Comparison of ENCODE assay signal across 8 cellular contexts in genomic region chr15:90686435-90687218, GRCh38. TPM values are rescaled to one million over a fixed set of nuclear protein-coding genes. Genes with fewer than 3 reads are reported as not detected.
DNase-seq lines count a peak whose midpoint lies in the region; ATAC-seq and TF ChIP-seq lines count a peak whose summit lies in the region.

No MANE protein-coding gene starts in this region.

- no peaks in the 10 kb centered on the region for H3K9me3 ChIP-seq in CD4-positive, alpha-beta T cell (ENCODE audit: control insufficient read depth, low read length)
- no peaks in the 10 kb centered on the region for H3K9me3 ChIP-seq in endodermal cell (ENCODE audit: control insufficient read depth, low read length)
- H3K9me3 ChIP-seq in SK-N-SH, result no peaks in the 10 kb centered on the region
- H3K9me3 ChIP-seq in psoas muscle, result peaks cover 4% of the 10 kb centered on the region

- CTCF ChIA-PET in CD4-positive, alpha-beta T cell (lab: Charles Lee), result no interaction called here
- CTCF ChIA-PET in SK-N-SH (lab: Yijun Ruan, JAX), result interaction anchor here (2.8 kb wide), 1 partner anchor 39 kb away, joined by 10 read pairs; no protein-coding TSS in a partner anchor

- WGBS in endodermal cell (ENCODE audit: insufficient coverage in 1 of 2, insufficient read length in 1 of 2), 2 experiments, result 89 to 90% methylated on average over 3 of the region's 3 CpGs
- WGBS in SK-N-SH (ENCODE audit: low lambda C conversion rate), result 89% methylated on average over 3 of the region's 3 CpGs
- 65 to 72% (median 71%) methylated on average over 3 of the region's 3 CpGs for WGBS in psoas muscle, 3 donors

- no peaks in the 10 kb centered on the region for H3K9me3 Mint-ChIP-seq in CD4-positive, alpha-beta T cell
- H3K9me3 Mint-ChIP-seq in T-helper 2 cell treated with Interferon-gamma antibody and Interleukin-4, amounts not matched to agents 5 μg/mL and 100 μg/mL, for 36 hours, result no peaks in the 10 kb centered on the region
- H3K9me3 Mint-ChIP-seq in endodermal cell, result peaks cover 4% of the 10 kb centered on the region

- H3K79me2 ChIP-seq in SK-N-SH (ENCODE audit: insufficient read depth), result no peaks in the 10 kb centered on the region

- ATAC-seq in CD4-positive, alpha-beta T cell (ENCODE audit: poor library complexity), result peak; percentile 95
- ATAC-seq in HG03103 (IDR thresholded peaks at IDR 0.05; ENCODE audit: low read depth, unreplicated experiment) (peak; percentile 65), left ventricle myocardium superior (no peak), psoas muscle (no peak)

- TF ChIP-seq RAD21 in SK-N-SH (IDR thresholded peaks at IDR 0.05; ENCODE audit: low read length), result no peak

- no peak overlapping the region for H2AFZ ChIP-seq in SK-N-SH (ENCODE audit: low read depth)

- H3K36me3 ChIP-seq in endodermal cell (ENCODE audit: control insufficient read depth, insufficient read depth, low read length) (no peaks in the 10 kb centered on the region), SK-N-SH (replicated peaks in 1 of 2; ENCODE audit: control insufficient read depth in 1 of 2, insufficient read depth in 2 of 2, low read length in 1 of 2) (no peaks in the 10 kb centered on the region), psoas muscle (ENCODE audit: insufficient read depth in 1 of 2, low read depth in 1 of 2) (no peaks in the 10 kb centered on the region)

- POLR2A ChIA-PET in CD4-positive, alpha-beta T cell (lab: Charles Lee), result interaction anchor here (1.2 to 1.7 kb wide), 3 partner anchors 9 to 37 kb away, joined by 4 to 6 read pairs (median 6); partner anchors contain the start of gene BLM
- POLR2A ChIA-PET in SK-N-SH (lab: Yijun Ruan, JAX), result no interaction called here

- no peak overlapping the region for H3K9ac ChIP-seq in endodermal cell (ENCODE audit: extremely low read depth, low read length, poor library complexity, severe bottlenecking)
- H3K9ac ChIP-seq in SK-N-SH, result no peak overlapping the region

- H3K4me3 Mint-ChIP-seq in CD4-positive, alpha-beta T cell, result peak overlapping the region; percentile 11
- H3K4me3 Mint-ChIP-seq in T-helper 2 cell treated with Interferon-gamma antibody and Interleukin-4, amounts not matched to agents 5 μg/mL and 100 μg/mL, for 36 hours, result peak overlapping the region; percentile 43
- H3K4me3 Mint-ChIP-seq in endodermal cell, result no peak overlapping the region

- H3K4me1 ChIP-seq in endodermal cell (ENCODE audit: control insufficient read depth, insufficient read depth, low read length) (no peaks in the 10 kb centered on the region), SK-N-SH (ENCODE audit: control insufficient read depth in 1 of 2, insufficient read depth in 2 of 2, low read depth in 1 of 2, low read length in 1 of 2) (0 out of 4 replicates have a peak, but pooled peaks cover 0 to under 1% of the 10 kb centered on the region in 2 experiments), psoas muscle (no peaks in the 10 kb centered on the region)

- TF ChIP-seq EP300 in SK-N-SH (IDR thresholded peaks at IDR 0.05; ENCODE audit: borderline replicate concordance in 1 of 2, low read depth in 1 of 2, low read length in 1 of 2), result no peak

- no peaks in the 10 kb centered on the region for H3K27me3 Mint-ChIP-seq in CD4-positive, alpha-beta T cell
- H3K27me3 Mint-ChIP-seq in T-helper 2 cell treated with Interferon-gamma antibody and Interleukin-4, amounts not matched to agents 5 μg/mL and 100 μg/mL, for 36 hours (ENCODE audit: low read depth), result no peaks in the 10 kb centered on the region
- H3K27me3 Mint-ChIP-seq in endodermal cell (ENCODE audit: insufficient read depth), result peaks cover 6% of the 10 kb centered on the region

- peak in 3 of 10 experiments; percentile 4 to 11 (median 11) for DNase-seq in CD4-positive, alpha-beta T cell
- DNase-seq in GM19238 (ENCODE audit: insufficient read length, low spot score) (peak; percentile 34), left ventricle myocardium superior (no peak), endodermal cell (no peak), SK-N-SH (no peak), psoas muscle (no peak)
- DNase-seq in T-helper 2 cell treated with Interferon-gamma antibody and Interleukin-4, amounts not matched to agents 5 μg/mL and 100 μg/mL, for 36 hours (ENCODE audit: low spot score), result peak; percentile 66

- peaks cover 37% of the 10 kb centered on the region for H3K4me1 Mint-ChIP-seq in CD4-positive, alpha-beta T cell (ENCODE audit: low read depth)
- peaks cover 48% of the 10 kb centered on the region for H3K4me1 Mint-ChIP-seq in T-helper 2 cell treated with Interferon-gamma antibody and Interleukin-4, amounts not matched to agents 5 μg/mL and 100 μg/mL, for 36 hours (ENCODE audit: low read depth)
- peaks cover 5% of the 10 kb centered on the region for H3K4me1 Mint-ChIP-seq in endodermal cell

- H3K4me3 ChIP-seq in endodermal cell (ENCODE audit: low read length) (no peak overlapping the region), SK-N-SH (ENCODE audit: low read depth in 2 of 2, low read length in 1 of 2) (no peak overlapping the region), psoas muscle (no peak overlapping the region)

- H3K4me2 ChIP-seq in SK-N-SH, result no peak overlapping the region

- H3K27ac ChIP-seq in CD4-positive, alpha-beta T cell (ENCODE audit: low read depth, low read length), result no peak overlapping the region
- H3K27ac ChIP-seq in endodermal cell (ENCODE audit: low read depth, low read length), result no peak overlapping the region
- no peak overlapping the region for H3K27ac ChIP-seq in SK-N-SH (ENCODE audit: low read depth in 2 of 2, low read length in 1 of 2)
- H3K27ac ChIP-seq in psoas muscle, result no peak overlapping the region

- H3F3A ChIP-seq in SK-N-SH (replicated peaks; ENCODE audit: insufficient read depth), result peaks cover 4% of the 10 kb centered on the region

- TF ChIP-seq CTCF in CD4-positive, alpha-beta T cell (IDR thresholded peaks at IDR 0.05), result no peak
- no peak for TF ChIP-seq CTCF in endodermal cell (conservative IDR thresholded peaks at IDR 0.05)
- TF ChIP-seq CTCF in SK-N-SH (IDR thresholded peaks at IDR 0.05), result no peak
- TF ChIP-seq CTCF in psoas muscle (IDR thresholded peaks at IDR 0.05), result no peak

- H4K20me1 ChIP-seq in SK-N-SH (ENCODE audit: insufficient read depth), result no peaks in the 10 kb centered on the region

- H3K27ac Mint-ChIP-seq in CD4-positive, alpha-beta T cell, result peak overlapping the region; percentile 72
- peak overlapping the region; percentile 94 for H3K27ac Mint-ChIP-seq in T-helper 2 cell treated with Interferon-gamma antibody and Interleukin-4, amounts not matched to agents 5 μg/mL and 100 μg/mL, for 36 hours
- no peak overlapping the region for H3K27ac Mint-ChIP-seq in endodermal cell

- intact Hi-C loops in CD4-positive, alpha-beta T cell (cut with DNase I, micrococcal nuclease), result loop anchor here in 1 of 2 experiments (2.0 kb wide), 1 partner anchor 30 kb away; no protein-coding TSS in a partner anchor
- intact Hi-C loops in left ventricle myocardium superior (cut with micrococcal nuclease) (no loop called here), psoas muscle (cut with DNase I) (no loop called here)

- H3K9me2 ChIP-seq in SK-N-SH, result no peaks in the 10 kb centered on the region

- no peaks in the 10 kb centered on the region for H3K27me3 ChIP-seq in CD4-positive, alpha-beta T cell (ENCODE audit: control insufficient read depth, insufficient read depth, low read length)
- H3K27me3 ChIP-seq in endodermal cell (ENCODE audit: control insufficient read depth, insufficient read depth, low read length, poor library complexity, severe bottlenecking) (no peaks in the 10 kb centered on the region), SK-N-SH (ENCODE audit: insufficient read depth) (no peaks in the 10 kb centered on the region), psoas muscle (ENCODE audit: insufficient read depth in 3 of 3, low read length in 2 of 3) (no peaks in the 10 kb centered on the region)

- H3K36me3 Mint-ChIP-seq in CD4-positive, alpha-beta T cell (ENCODE audit: low read depth), result no peaks in the 10 kb centered on the region
- peaks cover 11% of the 10 kb centered on the region for H3K36me3 Mint-ChIP-seq in T-helper 2 cell treated with Interferon-gamma antibody and Interleukin-4, amounts not matched to agents 5 μg/mL and 100 μg/mL, for 36 hours (ENCODE audit: low read depth)
- no peaks in the 10 kb centered on the region for H3K36me3 Mint-ChIP-seq in endodermal cell (ENCODE audit: low read depth)

TF ChIP-seq in SK-N-SH, 30 proteins besides CTCF, POLR2A, EP300 and RAD21:
- no peak for TF ChIP-seq GATA2 (CRISPR knock-in tag; IDR thresholded peaks at IDR 0.05)
- no peak for TF ChIP-seq RXRA (IDR thresholded peaks at IDR 0.05; ENCODE audit: borderline replicate concordance, low read depth)
- no peak for TF ChIP-seq YY1 (IDR thresholded peaks at IDR 0.05; ENCODE audit: low read depth)
- no peak for TF ChIP-seq FOXJ3 (CRISPR knock-in tag; IDR thresholded peaks at IDR 0.05)

RNA-seq across cellular contexts. Expression of gene BLM, which starts 30.5 kb away (rescaled TPM):
- total RNA-seq in CD4-positive, alpha-beta T cell, result 1 to 10 TPM; 1.6 to 1.8 TPM
- total RNA-seq in left ventricle myocardium superior (35.9 TPM), endodermal cell (10 to 100 TPM; 29.6 to 34.9 TPM), psoas muscle (1 to 10 TPM in 2 of 4 donors, under 1 TPM in 2; 0.27 to 2.4 (median 1.4) TPM)
- 22.2 TPM for polyA plus RNA-seq in endodermal cell (2013, experiment 1 of 2)
- polyA plus RNA-seq in endodermal cell (2013, experiment 2 of 2), result 24.7 TPM
- polyA plus RNA-seq in SK-N-SH (2012; rRNA removed) (2.7 and 2.9 TPM in 2 replicates), psoas muscle (10 to 100 TPM in 1 of 3 donors, 1 to 10 TPM in 1, under 1 TPM in 1; 0.74 to 15.6 (median 1.7) TPM)
- 2.0 and 2.3 TPM in 2 replicates for polyA plus RNA-seq in SK-N-SH (2012; cell fraction: cytosol; rRNA removed)
- polyA plus RNA-seq in SK-N-SH (2012; cell fraction: nucleus; rRNA removed), result 2.8 and 4.2 TPM in 2 replicates

Comparison
In these comparisons a context has a peak if more than half of its experiments do, and no peak if none do; other contexts are left out.
1. ATAC-seq: peak in CD4-positive, alpha-beta T cell (single experiment) and HG03103 (single experiment); none in left ventricle myocardium superior (single experiment) and psoas muscle (0 of 4).
2. DNase-seq: peak in GM19238 (single experiment) and T-helper 2 cell treated with Interferon-gamma antibody and Interleukin-4, amounts not matched to agents 5 μg/mL and 100 μg/mL, for 36 hours (single experiment); none in left ventricle myocardium superior (single experiment), endodermal cell (single experiment), SK-N-SH (single experiment) and psoas muscle (0 of 2).
3. RNA of gene BLM, which starts 30.5 kb away (total RNA-seq): 35.9 TPM in left ventricle myocardium superior (single experiment) and 29.6 to 34.9 TPM in endodermal cell; 0.27 to 2.4 TPM in psoas muscle and 1.6 to 1.8 TPM in CD4-positive, alpha-beta T cell; every median in the first group is over 4 times any median in the second.